Comparison of ENCODE assay signal across 23 cellular contexts in genomic region chr9:93967020-93967803, GRCh38. TPM values are rescaled to one million over a fixed set of nuclear protein-coding genes. Genes with fewer than 3 reads are reported as not detected.
"Had no signal": no experiment of that assay in that cellular context is flagged by ENCODE, and none has a peak within 500 bp of the region (broad histone marks: within the 10 kb centered on the region; RNA-seq: fewer than 3 reads in every experiment).

No MANE protein-coding gene starts in this region.

- H3K4me3 ChIP-seq: heart left ventricle, psoas muscle, right lobe of liver, upper lobe of left lung had no signal

- H3K27me3 ChIP-seq: brain microvascular endothelial cell, right lobe of liver, upper lobe of left lung had no signal

- H3K9me3 Mint-ChIP-seq: activated CD4-positive, alpha-beta T cell treated with anti-CD3 and anti-CD28 coated beads, Interleukin-2, amount 10 ng/mL, durations not matched to agents 7 days and 5 days; activated T-cell treated with anti-CD3 and anti-CD28 coated beads, Interleukin-2, amount 50 U/mL, for 72 hours; effector memory CD8-positive, alpha-beta T cell; memory B cell had no signal

- H3K4me3 Mint-ChIP-seq: activated CD4-positive, alpha-beta T cell treated with anti-CD3 and anti-CD28 coated beads, Interleukin-2, amount 10 ng/mL, durations not matched to agents 7 days and 5 days; activated naive CD8-positive, alpha-beta T cell treated with anti-CD3 and anti-CD28 coated beads, Interleukin-2, amount 10 ng/mL, durations not matched to agents 7 days and 5 days; activated T-cell treated with anti-CD3 and anti-CD28 coated beads, Interleukin-2, amount 50 U/mL, for 72 hours; effector memory CD8-positive, alpha-beta T cell; memory B cell; nephron; stimulated activated naive CD8-positive, alpha-beta T cell treated with anti-CD3 and anti-CD28 coated beads, Interleukin-15, Interleukin-2, amounts not matched to agents 100 ng/mL and 50 ng/mL, for 24 hours had no signal

- H3K4me1 ChIP-seq: psoas muscle, right lobe of liver had no signal

- H3K27ac ChIP-seq: brain microvascular endothelial cell, heart left ventricle, psoas muscle, right lobe of liver, upper lobe of left lung had no signal

- H3K27ac Mint-ChIP-seq: activated CD4-positive, alpha-beta T cell treated with anti-CD3 and anti-CD28 coated beads, Interleukin-2, amount 10 ng/mL, durations not matched to agents 7 days and 5 days; activated naive CD8-positive, alpha-beta T cell treated with anti-CD3 and anti-CD28 coated beads, Interleukin-2, amount 10 ng/mL, durations not matched to agents 7 days and 5 days; activated T-cell treated with anti-CD3 and anti-CD28 coated beads, Interleukin-2, amount 50 U/mL, for 72 hours; effector memory CD8-positive, alpha-beta T cell; memory B cell; nephron; stimulated activated naive CD8-positive, alpha-beta T cell treated with anti-CD3 and anti-CD28 coated beads, Interleukin-15, Interleukin-2, amounts not matched to agents 100 ng/mL and 50 ng/mL, for 24 hours had no signal

- H3K36me3 ChIP-seq: brain microvascular endothelial cell, heart left ventricle, right lobe of liver, upper lobe of left lung had no signal

- H3K9me3 ChIP-seq: heart left ventricle, psoas muscle, right lobe of liver had no signal

- H3K36me3 Mint-ChIP-seq: activated naive CD8-positive, alpha-beta T cell treated with anti-CD3 and anti-CD28 coated beads, Interleukin-2, amount 10 ng/mL, durations not matched to agents 7 days and 5 days; memory B cell had no signal

- DNase-seq: activated CD4-positive, alpha-beta T cell treated with anti-CD3 and anti-CD28 coated beads, Interleukin-2, amount 10 ng/mL, durations not matched to agents 7 days and 5 days; activated CD4-positive, CD25-positive, alpha-beta regulatory T cell; activated CD8-positive, alpha-beta memory T cell treated with anti-CD3 and anti-CD28 coated beads, Interleukin-2, amount 50 U/mL, for 48 hours; activated naive CD4-positive, alpha-beta T cell; activated naive CD8-positive, alpha-beta T cell treated with anti-CD3 and anti-CD28 coated beads, Interleukin-2, amount 10 ng/mL, durations not matched to agents 7 days and 5 days; activated T-cell treated with anti-CD3 and anti-CD28 coated beads, Interleukin-2, amount 50 U/mL, for 72 hours; anterior cingulate cortex; brain microvascular endothelial cell; cerebellar nuclear complex; dermis blood vessel endothelial cell; effector memory CD8-positive, alpha-beta T cell; foreskin melanocyte; heart left ventricle; occipital lobe; psoas muscle; right lobe of liver had no signal

RNA-seq across cellular contexts. Expression of gene BARX1, which starts 12.1 kb away (rescaled TPM):
- total RNA-seq: activated CD4-positive, alpha-beta T cell treated with anti-CD3 and anti-CD28 coated beads, Interleukin-2, amount 10 ng/mL, durations not matched to agents 7 days and 5 days; dermis blood vessel endothelial cell; fibroblast of lung; heart left ventricle; occipital lobe; psoas muscle; right lobe of liver; T-helper 2 cell treated with Interferon-gamma antibody and Interleukin-4, amounts not matched to agents 100 ng/mL and 5 ng/mL, for 36 hours; temporal lobe; upper lobe of left lung had no signal
- polyA plus RNA-seq: fibroblast of lung, heart left ventricle, psoas muscle had no signal
